ENCODE assay signal across 17 cellular contexts in genomic region chr1:41319803-41320711, GRCh38. TPM values are rescaled to one million over a fixed set of nuclear protein-coding genes. Genes with fewer than 3 reads are reported as not detected.
DNase-seq lines count a peak whose midpoint lies in the region; ATAC-seq and TF ChIP-seq lines count a peak whose summit lies in the region.
"Had no signal": no experiment of that assay in that cellular context is flagged by ENCODE, and none has a peak within 500 bp of the region (broad histone marks: within the 10 kb centered on the region; RNA-seq: fewer than 3 reads in every experiment).

No MANE protein-coding gene starts in this region.

- H3K4me3 ChIP-seq in SJCRH30 (peak overlapping the region; percentile 2; the same call in 1 of the 2 replicates), heart right ventricle (no peak overlapping the region)
- H3K4me3 ChIP-seq: vagina had no signal

- H4K20me1 ChIP-seq in H9 (ENCODE audit: control insufficient read depth, insufficient read depth, insufficient read length) = no peaks in the 10 kb centered on the region

- peaks cover 2% of the 10 kb centered on the region; the same call in 1 of the 2 replicates for H3K4me1 ChIP-seq in H9 (ENCODE audit: insufficient read depth, low read length)
- H3K4me1 ChIP-seq in SJCRH30 = peaks cover 51% of the 10 kb centered on the region
- peaks cover 2 to 20% (median 12%) of the 10 kb centered on the region in 9 donors for H3K4me1 ChIP-seq in heart right ventricle
- H3K4me1 ChIP-seq: vagina had no signal

- DNase-seq in H9 (no peak), SJCRH30 (peak; percentile 86 to 91), heart right ventricle (peak; percentile 62 to 70), retina (peak; percentile 42), SW 1271 (lab: John Stamatoyannopoulos, UW) (no peak), Ammon's horn (ENCODE audit: low spot score) (no peak)
- no peak for DNase-seq in T-helper 2 cell treated with Interferon-gamma antibody and Interleukin-4, amounts not matched to agents 5 μg/mL and 100 μg/mL, for 36 hours (ENCODE audit: low spot score)
- DNase-seq: DMS53; hippocampal formation; IMR-90; NCI-H748 treated with DMSO at 0.1 percent for 48 hours; nucleus accumbens; SIG-M5; stimulated activated CD8-positive, alpha-beta memory T cell treated with anti-CD3 and anti-CD28 coated beads, Interleukin-4, amount 100 ng/mL, for 48 hours had no signal

- H2BK20ac ChIP-seq in H9 (ENCODE audit: low read depth, low read length, poor library complexity, severe bottlenecking) = no peak overlapping the region

- no peak overlapping the region; the same call in 1 of the 2 replicates for H3K14ac ChIP-seq in H9 (ENCODE audit: insufficient read depth, low read length)

- no peak overlapping the region for H3K23ac ChIP-seq in H9 (ENCODE audit: insufficient read length, low read depth, low read length)

- no peak overlapping the region for H2AFZ ChIP-seq in H9 (ENCODE audit: low read length)

- H3K9me3 ChIP-seq in H9 (ENCODE audit: control insufficient read depth, low read depth, low read length) (no peaks in the 10 kb centered on the region), SJCRH30 (replicated peaks) (no peaks in the 10 kb centered on the region), heart right ventricle (no peaks in the 10 kb centered on the region)
- H3K9me3 ChIP-seq: vagina had no signal

- H3K4ac ChIP-seq in H9 (ENCODE audit: low read depth, low read length) = no peak overlapping the region

- H2BK5ac ChIP-seq in H9 (ENCODE audit: insufficient read length, low read length) = no peak overlapping the region

- H4K8ac ChIP-seq in H9 (replicated peaks; ENCODE audit: insufficient read length, low read depth, low read length) = no peak overlapping the region

- no peak overlapping the region for H2BK15ac ChIP-seq in H9 (ENCODE audit: low read depth, low read length)

- WGBS in H9 (ENCODE audit: extremely low coverage, insufficient read length, low lambda C conversion rate) = no CpG with 5 or more reads among the region's 12 CpGs
- WGBS in heart right ventricle, 2 donors = 44 to 51% methylated on average over 12 of the region's 12 CpGs

- no peaks in the 10 kb centered on the region for H3K23me2 ChIP-seq in H9 (ENCODE audit: insufficient read length, low read depth, low read length, poor library complexity, severe bottlenecking)

- H3K79me2 ChIP-seq in H9 (ENCODE audit: insufficient read depth, low read length) = no peaks in the 10 kb centered on the region

- no peaks in the 10 kb centered on the region for H3K79me1 ChIP-seq in H9 (ENCODE audit: insufficient read depth, low read depth, low read length, poor library complexity, severe bottlenecking)

- H3K4me3 Mint-ChIP-seq in H9 = no peak overlapping the region; a peak in 1 of 5 replicates
- H3K4me3 Mint-ChIP-seq in T-helper 2 cell treated with Interferon-gamma antibody and Interleukin-4, amounts not matched to agents 5 μg/mL and 100 μg/mL, for 36 hours = no peak overlapping the region

- H3T11ph ChIP-seq in H9 (ENCODE audit: low read length) = no peak overlapping the region

- H3K56ac ChIP-seq in H9 (ENCODE audit: insufficient read length, low read depth, low read length) = no peak overlapping the region

- H3K27ac ChIP-seq in H9 (ENCODE audit: insufficient read length, low read depth, low read length) = no peak overlapping the region
- H3K27ac ChIP-seq in SJCRH30 = peak overlapping the region; percentile 83
- H3K27ac ChIP-seq in heart right ventricle = peak overlapping the region; percentile 52 to 89 (median 74)
- H3K27ac ChIP-seq: vagina had no signal

- TF ChIP-seq CTCF in H9 (conservative IDR thresholded peaks at IDR 0.05) (no peak), heart right ventricle (IDR thresholded peaks at IDR 0.05) (no peak)

- H3K4me2 ChIP-seq in H9 (ENCODE audit: insufficient read depth, insufficient read length, low read length) = no peak overlapping the region

- ATAC-seq in heart right ventricle (peak; percentile 83 to 97 (median 90)), HG02973 (IDR thresholded peaks at IDR 0.05; ENCODE audit: unreplicated experiment) (no peak)
- ATAC-seq: activated naive CD4-positive, alpha-beta T cell treated with anti-CD3 and anti-CD28 coated beads, Interleukin-2, amount 50 U/mL, for 72 hours had no signal

- no peak overlapping the region for H3K18ac ChIP-seq in H9 (ENCODE audit: insufficient read length, low read depth, low read length)

- no peak overlapping the region for H2BK120ac ChIP-seq in H9 (ENCODE audit: low read depth, low read length, poor library complexity, severe bottlenecking)

- peak overlapping the region in 2 of 3 experiments; percentile 41 to 90; a peak in 4 of 7 replicates for H3K27ac Mint-ChIP-seq in H9
- H3K27ac Mint-ChIP-seq in T-helper 2 cell treated with Interferon-gamma antibody and Interleukin-4, amounts not matched to agents 5 μg/mL and 100 μg/mL, for 36 hours = no peak overlapping the region
- H3K27ac Mint-ChIP-seq: activated naive CD4-positive, alpha-beta T cell treated with anti-CD3 and anti-CD28 coated beads, Interleukin-2, amount 50 U/mL, for 72 hours had no signal

- peaks cover 8% of the 10 kb centered on the region for H3K27me3 Mint-ChIP-seq in H9 (ENCODE audit: low read depth)
- peaks cover 2% of the 10 kb centered on the region for H3K27me3 Mint-ChIP-seq in T-helper 2 cell treated with Interferon-gamma antibody and Interleukin-4, amounts not matched to agents 5 μg/mL and 100 μg/mL, for 36 hours (ENCODE audit: low read depth)

- no peaks in the 10 kb centered on the region for H3K36me3 ChIP-seq in SJCRH30
- H3K36me3 ChIP-seq in heart right ventricle = no peaks in the 10 kb centered on the region
- H3K36me3 ChIP-seq: vagina had no signal

- H3K27me3 ChIP-seq in H9 (ENCODE audit: insufficient read depth, low read length) (no peaks in the 10 kb centered on the region), SJCRH30 (no peaks in the 10 kb centered on the region), heart right ventricle (no peaks in the 10 kb centered on the region)
- H3K27me3 ChIP-seq: vagina had no signal

- H2AK5ac ChIP-seq in H9 (ENCODE audit: insufficient read length, low read length) = no peak overlapping the region

- no peaks in the 10 kb centered on the region for H3K9me3 Mint-ChIP-seq in H9
- no peaks in the 10 kb centered on the region for H3K9me3 Mint-ChIP-seq in T-helper 2 cell treated with Interferon-gamma antibody and Interleukin-4, amounts not matched to agents 5 μg/mL and 100 μg/mL, for 36 hours
- H3K9me3 Mint-ChIP-seq: activated naive CD4-positive, alpha-beta T cell treated with anti-CD3 and anti-CD28 coated beads, Interleukin-2, amount 50 U/mL, for 72 hours had no signal

- H3K36me3 Mint-ChIP-seq in H9 (ENCODE audit: insufficient read depth in 1 of 3, low read depth in 3 of 3) = no peaks in the 10 kb centered on the region
- H3K36me3 Mint-ChIP-seq in T-helper 2 cell treated with Interferon-gamma antibody and Interleukin-4, amounts not matched to agents 5 μg/mL and 100 μg/mL, for 36 hours (ENCODE audit: low read depth) = no peaks in the 10 kb centered on the region
- H3K36me3 Mint-ChIP-seq: activated naive CD4-positive, alpha-beta T cell treated with anti-CD3 and anti-CD28 coated beads, Interleukin-2, amount 50 U/mL, for 72 hours had no signal

- no peak overlapping the region for H2BK12ac ChIP-seq in H9 (ENCODE audit: insufficient read length, low read depth, low read length)

- H4K5ac ChIP-seq in H9 (ENCODE audit: insufficient read length, low read depth, low read length) = no peak overlapping the region

- peaks cover 17 to 18% of the 10 kb centered on the region in 2 experiments for H3K4me1 Mint-ChIP-seq in H9
- H3K4me1 Mint-ChIP-seq in T-helper 2 cell treated with Interferon-gamma antibody and Interleukin-4, amounts not matched to agents 5 μg/mL and 100 μg/mL, for 36 hours (ENCODE audit: low read depth) = no peaks in the 10 kb centered on the region

- H3K9ac ChIP-seq in H9 (ENCODE audit: extremely low read depth, insufficient read length, low read length) = no peak overlapping the region

- no peak overlapping the region for H4K91ac ChIP-seq in H9 (ENCODE audit: insufficient read length, low read depth, low read length)

- intact Hi-C loops in heart right ventricle (cut with DNase I) = loop anchor here in 5 of 10 donors (5.0 kb wide), 2 partner anchors 92 to 97 kb away; no protein-coding TSS in a partner anchor

RNA-seq across cellular contexts. Expression of gene FOXO6, which starts 41.2 kb away (rescaled TPM):
- total RNA-seq in H9 (2021) = 0.83 and 0.99 TPM in 2 replicates
- 11.9 and 12.9 TPM in 2 replicates for total RNA-seq in SJCRH30 (2014; rRNA removed; shearing (Covaris generic))
- total RNA-seq in heart right ventricle = 1 to 10 TPM in 8 of 10 donors, under 1 TPM in 2; 0.30 to 2.6 (median 1.4) TPM
- under 1 TPM; 0.77 to 0.95 TPM for polyA plus RNA-seq in heart right ventricle
- total RNA-seq: IMR-90 had no signal
- polyA plus RNA-seq: IMR-90 had no signal

Comparison
In these comparisons a context has a peak if more than half of its experiments do, and no peak if none do; other contexts are left out.
1. DNase-seq: peak in SJCRH30 (2 of 2), heart right ventricle (2 of 2) and retina (single experiment); none in H9 (single experiment), SW 1271 (0 of 2), Ammon's horn (single experiment) and T-helper 2 cell treated with Interferon-gamma antibody and Interleukin-4, amounts not matched to agents 5 μg/mL and 100 μg/mL, for 36 hours (single experiment).